Comparison of ENCODE assay signal across 8 cellular contexts in genomic region chr15:62389887-62390792, GRCh38. TPM values are rescaled to one million over a fixed set of nuclear protein-coding genes. Genes with fewer than 3 reads are reported as not detected.
DNase-seq lines count a peak whose midpoint lies in the region; ATAC-seq and TF ChIP-seq lines count a peak whose summit lies in the region.

Gene TLN2 (plus strand): TSS chr15:62390550.

- ATAC-seq in GM18868 (IDR thresholded peaks at IDR 0.05; ENCODE audit: unreplicated experiment) = peak; percentile 92
- peak; percentile 83 for ATAC-seq in HG03066 (IDR thresholded peaks at IDR 0.05; ENCODE audit: low read depth, unreplicated experiment)

- no peak for DNase-seq in AG09309 (ENCODE audit: low read depth)
- DNase-seq in NCI-H510A (lab: John Stamatoyannopoulos, UW) = peak; percentile 32
- peak; percentile 69 for DNase-seq in activated CD4-positive, alpha-beta memory T cell treated with anti-CD3 and anti-CD28 coated beads, Interleukin-2, amount 10 ng/mL, durations not matched to agents 7 days and 5 days
- DNase-seq in lung microvascular endothelial cell (ENCODE audit: low read depth in 2 of 2) = peak; percentile 82 to 89
- peak; percentile 39 for DNase-seq in stimulated activated CD8-positive, alpha-beta memory T cell treated with anti-CD3 and anti-CD28 coated beads, Interleukin-12 subunit alpha, Interleukin-12 subunit beta, amount 100 ng/mL, for 4 hours (ENCODE audit: low read depth)

- H3K9me3 ChIP-seq in ectodermal cell (ENCODE audit: control insufficient read depth, low read length) = no peaks in the 10 kb centered on the region

- peak within 1 kb of the TSS; percentile 92 for H3K4me3 Mint-ChIP-seq in activated CD4-positive, alpha-beta memory T cell treated with anti-CD3 and anti-CD28 coated beads, Interleukin-2, amount 10 ng/mL, durations not matched to agents 7 days and 5 days

- H3K27ac Mint-ChIP-seq in activated CD4-positive, alpha-beta memory T cell treated with anti-CD3 and anti-CD28 coated beads, Interleukin-2, amount 10 ng/mL, durations not matched to agents 7 days and 5 days = peak within 1 kb of the TSS; percentile 74

- no peaks in the 10 kb centered on the region for H3K36me3 Mint-ChIP-seq in activated CD4-positive, alpha-beta memory T cell treated with anti-CD3 and anti-CD28 coated beads, Interleukin-2, amount 10 ng/mL, durations not matched to agents 7 days and 5 days (ENCODE audit: low read depth)

- no peaks in the 10 kb centered on the region for H3K4me1 ChIP-seq in ectodermal cell (ENCODE audit: control insufficient read depth, insufficient read depth, low read length)

- peak within 1 kb of the TSS; percentile 99 for H3K4me3 ChIP-seq in AG09309 (ENCODE audit: control insufficient read depth, low read depth, low read length)
- peak within 1 kb of the TSS; percentile 72 for H3K4me3 ChIP-seq in ectodermal cell (ENCODE audit: insufficient read depth, low read depth, low read length)

- no peak for TF ChIP-seq CTCF in AG09309 (IDR thresholded peaks at IDR 0.05; ENCODE audit: control insufficient read depth, insufficient read depth, low read depth, low read length, missing control alignments)

- no peaks in the 10 kb centered on the region for H3K36me3 ChIP-seq in ectodermal cell (ENCODE audit: control insufficient read depth, insufficient read depth, low read length)

- peaks cover 31% of the 10 kb centered on the region for H3K27me3 Mint-ChIP-seq in activated CD4-positive, alpha-beta memory T cell treated with anti-CD3 and anti-CD28 coated beads, Interleukin-2, amount 10 ng/mL, durations not matched to agents 7 days and 5 days

- no peak within 1 kb of the TSS for H3K27ac ChIP-seq in ectodermal cell (ENCODE audit: insufficient read depth, low read depth, low read length, poor library complexity, severe bottlenecking)

- WGBS in ectodermal cell, 2 experiments = 0% methylated on average over 74 of the region's 74 CpGs

- peaks cover 23% of the 10 kb centered on the region for H3K4me1 Mint-ChIP-seq in activated CD4-positive, alpha-beta memory T cell treated with anti-CD3 and anti-CD28 coated beads, Interleukin-2, amount 10 ng/mL, durations not matched to agents 7 days and 5 days

- no peaks in the 10 kb centered on the region for H3K9me3 Mint-ChIP-seq in activated CD4-positive, alpha-beta memory T cell treated with anti-CD3 and anti-CD28 coated beads, Interleukin-2, amount 10 ng/mL, durations not matched to agents 7 days and 5 days

- H3K27me3 ChIP-seq in ectodermal cell (ENCODE audit: control insufficient read depth, insufficient read depth, low read length, poor library complexity, severe bottlenecking) = peaks cover 18% of the 10 kb centered on the region

- CTCF ChIA-PET in activated CD4-positive, alpha-beta memory T cell treated with anti-CD3 and anti-CD28 coated beads, Interleukin-2, amount 10 ng/mL, durations not matched to agents 7 days and 5 days (lab: Charles Lee) = no interaction called here

- POLR2A ChIA-PET in activated CD4-positive, alpha-beta memory T cell treated with anti-CD3 and anti-CD28 coated beads, Interleukin-2, amount 10 ng/mL, durations not matched to agents 7 days and 5 days (lab: Charles Lee) = interaction anchor here (0.6 to 1.3 kb wide), 3 partner anchors 13 to 330 kb away, joined by 3 to 4 read pairs (median 3); partner anchors contain the start of gene VPS13C

RNA-seq across cellular contexts. Expression of gene TLN2, which starts in this region (rescaled TPM):
- total RNA-seq in activated CD4-positive, alpha-beta memory T cell treated with anti-CD3 and anti-CD28 coated beads, Interleukin-2, amount 10 ng/mL, durations not matched to agents 7 days and 5 days = under 1 TPM; 0.18 to 0.55 TPM
- 14.7 TPM for polyA plus RNA-seq in ectodermal cell (2013, experiment 1 of 4)
- polyA plus RNA-seq in ectodermal cell (2013, experiment 2 of 4) = 16.9 TPM
- 12.2 TPM for polyA plus RNA-seq in ectodermal cell (2013, experiment 3 of 4)
- polyA plus RNA-seq in ectodermal cell (2013, experiment 4 of 4) = 12.7 TPM
- 0.44 and 1.2 TPM in 2 replicates for total RNA-seq in lung microvascular endothelial cell

Comparison
In these comparisons a context has a peak if more than half of its experiments do, and no peak if none do; other contexts are left out.
1. Peak in DNase-seq in activated CD4-positive, alpha-beta memory T cell treated with anti-CD3 and anti-CD28 coated beads, Interleukin-2, amount 10 ng/mL, durations not matched to agents 7 days and 5 days; RNA of the gene not detected or under 1 TPM.